8 cellular contexts compared by ENCODE assay signal in genomic region chr17:35372846-35373531, GRCh38. TPM values are rescaled to one million over a fixed set of nuclear protein-coding genes. Genes with fewer than 3 reads are reported as not detected.
A peak's percentile ranks its signal among the peaks of the same experiment; 100 is the strongest.
DNase-seq lines count a peak whose midpoint lies in the region; ATAC-seq and TF ChIP-seq lines count a peak whose summit lies in the region.

No MANE protein-coding gene starts in this region.

- intact Hi-C loops in Caco-2 (cut with micrococcal nuclease; ENCODE audit: unreplicated experiment) (no loop called here), left lung (cut with DNase I) (no loop called here)

- peak overlapping the region; percentile 87 for H3K4me2 ChIP-seq in OCI-LY3 (ENCODE audit: low read length)

- H3K27ac ChIP-seq in OCI-LY3 (ENCODE audit: low read length), result peak overlapping the region; percentile 84
- peak overlapping the region; percentile 93 to 95 for H3K27ac ChIP-seq in left lung

- H3K4me3 Mint-ChIP-seq in Caco-2 (ENCODE audit: unreplicated experiment) (peak overlapping the region; percentile 64), brain (peak overlapping the region in 3 of 5 experiments; percentile 76 to 86 (median 84))

- DNase-seq in Caco-2 (no peak), HCEC 1CT (peak; percentile 9), left lung (peak in 1 of 2 donors; percentile 84), NCI-H69 (lab: John Stamatoyannopoulos, UW) (no peak), NCI-H524 (lab: John Stamatoyannopoulos, UW) (no peak)
- DNase-seq in stimulated activated naive CD8-positive, alpha-beta T cell treated with anti-CD3 and anti-CD28 coated beads, Interleukin-15, Interleukin-2, amounts not matched to agents 100 U/mL and 50 U/mL, for 24 hours, result peak; percentile 45

- POLR2A ChIA-PET in Caco-2 (lab: Charles Lee), result no interaction called here

- H2AFZ ChIP-seq in OCI-LY3 (ENCODE audit: low read depth, low read length), result no peak overlapping the region

- H3K4me1 Mint-ChIP-seq in Caco-2 (ENCODE audit: low read depth, unreplicated experiment) (peaks cover 14% of the 10 kb centered on the region), brain (peaks cover 16% of the 10 kb centered on the region)

- no peak overlapping the region for H3K27ac Mint-ChIP-seq in Caco-2 (ENCODE audit: unreplicated experiment)
- peak overlapping the region in 1 of 5 experiments; percentile 49 for H3K27ac Mint-ChIP-seq in brain

- H3K27me3 ChIP-seq in Caco-2 (replicated peaks; ENCODE audit: control insufficient read depth, insufficient read depth, low read length) (peaks cover 3% of the 10 kb centered on the region; the same call in 1 of the 2 replicates), OCI-LY3 (ENCODE audit: low read depth, low read length) (no peaks in the 10 kb centered on the region), left lung (peaks cover 0 to 43% of the 10 kb centered on the region in 2 donors)

- H3K79me2 ChIP-seq in OCI-LY3 (ENCODE audit: low read length), result peaks cover 57% of the 10 kb centered on the region

- H3K36me3 ChIP-seq in Caco-2 (ENCODE audit: control insufficient read depth, insufficient read depth, low read length), result no peaks in the 10 kb centered on the region
- H3K36me3 ChIP-seq in OCI-LY3 (replicated peaks; ENCODE audit: low read depth, low read length), result peaks cover 29% of the 10 kb centered on the region
- H3K36me3 ChIP-seq in left lung, result peaks cover 0 to 6% of the 10 kb centered on the region in 2 donors

- H3K27me3 Mint-ChIP-seq in Caco-2 (ENCODE audit: insufficient read depth, unreplicated experiment), result peaks cover 32% of the 10 kb centered on the region
- peaks cover 92% of the 10 kb centered on the region for H3K27me3 Mint-ChIP-seq in brain

- H3K4me1 ChIP-seq in Caco-2 (0 out of 2 replicates have a peak, but pooled peaks cover 8% of the 10 kb centered on the region), OCI-LY3 (ENCODE audit: low read length) (peaks cover 43% of the 10 kb centered on the region), left lung (peaks cover 14 to 87% of the 10 kb centered on the region in 2 donors)

- TF ChIP-seq CTCF in Caco-2 (IDR thresholded peaks at IDR 0.05; ENCODE audit: insufficient read depth in 1 of 2, low read depth in 1 of 2, low read length in 1 of 2, severe bottlenecking in 1 of 2, unreplicated experiment in 1 of 2) (no peak), OCI-LY3 (IDR thresholded peaks at IDR 0.05; ENCODE audit: low read depth, low read length) (no peak; the same call in 1 of the 2 replicates), brain (conservative IDR thresholded peaks at IDR 0.05) (no peak), left lung (IDR thresholded peaks at IDR 0.05) (no peak)

- H3K4me3 ChIP-seq in Caco-2 (ENCODE audit: low read depth, low read length) (no peak overlapping the region), OCI-LY3 (ENCODE audit: low read length) (peak overlapping the region; percentile 89), left lung (peak overlapping the region; percentile 42 to 56)

- H3K9ac ChIP-seq in OCI-LY3 (ENCODE audit: low read length), result peak overlapping the region; percentile 97

- ATAC-seq in left lung, result peak; percentile 15
- peak; percentile 4 for ATAC-seq in stimulated activated naive CD8-positive, alpha-beta T cell treated with anti-CD3 and anti-CD28 coated beads, Interleukin-15, Interleukin-2, amounts not matched to agents 100 U/mL and 50 U/mL, for 24 hours

- BruUV-seq in Caco-2 (replicated peaks; lab: Mats Ljungman, UMichigan), result no TSS peak

- H3K9me3 ChIP-seq in Caco-2 (peaks cover 5% of the 10 kb centered on the region; the same call in 1 of the 2 replicates), OCI-LY3 (ENCODE audit: insufficient read depth, low read length) (0 out of 2 replicates have a peak, but pooled peaks cover 5% of the 10 kb centered on the region), left lung (no peaks in the 10 kb centered on the region)

- H3K36me3 Mint-ChIP-seq in Caco-2 (ENCODE audit: insufficient read depth, unreplicated experiment), result no peaks in the 10 kb centered on the region
- H3K36me3 Mint-ChIP-seq in brain, result peaks cover 8% of the 10 kb centered on the region

- CTCF ChIA-PET in Caco-2 (lab: Charles Lee), result no interaction called here

- H3K9me3 Mint-ChIP-seq in Caco-2 (ENCODE audit: unreplicated experiment) (peaks cover 10% of the 10 kb centered on the region), brain (peaks cover 18 to 32% (median 30%) of the 10 kb centered on the region in 5 experiments)

- peaks cover 36% of the 10 kb centered on the region for H4K20me1 ChIP-seq in OCI-LY3 (ENCODE audit: insufficient read depth, low read length)

RNA-seq across cellular contexts. Expression of gene SLFN11, which starts 0.4 kb away (rescaled TPM):
- total RNA-seq in Caco-2 (2022) (not detected in 2 replicates), left lung (10 to 100 TPM; 53.2 to 92.7 TPM)
- 2.4 TPM for polyA plus RNA-seq in brain (ENCODE audit: insufficient read depth, low read depth, low replicate concordance)

RNA-seq across cellular contexts. Expression of gene SLFN12, which starts 59.3 kb away (rescaled TPM):
- total RNA-seq in Caco-2 (2022), result not detected in 2 replicates
- 0.66 TPM for polyA plus RNA-seq in brain (ENCODE audit: insufficient read depth, low read depth, low replicate concordance)
- 10 to 100 TPM; 16.7 to 28.0 TPM for total RNA-seq in left lung

Comparison
In these comparisons a context has a peak if more than half of its experiments do, and no peak if none do; other contexts are left out.
1. DNase-seq: peak in HCEC 1CT (single experiment) and stimulated activated naive CD8-positive, alpha-beta T cell treated with anti-CD3 and anti-CD28 coated beads, Interleukin-15, Interleukin-2, amounts not matched to agents 100 U/mL and 50 U/mL, for 24 hours (single experiment); none in Caco-2 (0 of 2), NCI-H69 (single experiment) and NCI-H524 (0 of 2).
2. RNA of gene SLFN11, which starts 0.4 kb away (total RNA-seq): 53.2 to 92.7 TPM in left lung; not detected in Caco-2; every median in the first group is over 10 times any median in the second.
3. RNA of gene SLFN12, which starts 59.3 kb away (total RNA-seq): 16.7 to 28.0 TPM in left lung; not detected in Caco-2; every median in the first group is over 10 times any median in the second.